24 cellular contexts compared by ENCODE assay signal in the genomic region with DNA sequence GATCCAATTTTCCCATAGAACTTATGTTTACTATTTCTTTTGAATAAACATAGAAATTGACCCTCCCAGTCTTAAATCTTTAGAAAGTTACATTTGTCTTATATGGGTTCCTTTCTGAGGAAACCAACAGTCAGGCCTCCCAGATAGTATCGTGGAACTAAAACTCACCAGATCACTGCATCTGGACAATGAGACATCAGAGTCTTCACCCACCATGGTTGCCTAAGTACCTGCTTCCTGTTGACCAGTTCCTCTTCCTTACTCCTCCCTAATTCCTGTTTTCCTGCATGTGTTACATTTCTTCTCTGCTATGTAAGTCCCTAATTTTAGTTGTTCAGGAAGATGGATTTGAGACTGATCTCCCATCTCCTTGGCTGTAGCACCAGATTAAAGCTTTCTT.
DNase-seq lines count a peak whose midpoint lies in the region; ATAC-seq and TF ChIP-seq lines count a peak whose summit lies in the region.
"Had no signal": no experiment of that assay in that cellular context is flagged by ENCODE, and none has a peak within 500 bp of the region (broad histone marks: within the 10 kb centered on the region; RNA-seq: fewer than 3 reads in every experiment).

No MANE protein-coding gene starts in this region.

- no peaks in the 10 kb centered on the region for H3K9me3 ChIP-seq in BLaER1 treated with 17β-estradiol and CSF1 and Interleukin-3, amounts not matched to agents 10 nM and 100 nM (replicated peaks in 1 of 11)
- H3K9me3 ChIP-seq: BE2C, SK-N-SH had no signal

- H3K9me3 Mint-ChIP-seq in endothelial cell (ENCODE audit: unreplicated experiment) = no peaks in the 10 kb centered on the region
- H3K9me3 Mint-ChIP-seq: GM23338; H9; T-helper 1 cell treated with Interleukin-12 subunit alpha and Interleukin-12 subunit beta and Interleukin-4 antibody, amounts not matched to agents 30 μg/mL and 1 μg/mL, for 36 hours had no signal

- peak; percentile 10 for DNase-seq in DMS153 (lab: John Stamatoyannopoulos, UW)
- DNase-seq in DMS153 treated with DMSO at 0.1 percent for 48 hours (lab: John Stamatoyannopoulos, UW; ENCODE audit: unreplicated experiment) = no peak
- peak; percentile 87 for DNase-seq in MV-4-11 (lab: John Stamatoyannopoulos, UW)
- no peak for DNase-seq in endothelial cell (ENCODE audit: low spot score)
- no peak for DNase-seq in Right ventricle myocardium superior
- DNase-seq in HuH-7 (ENCODE audit: low spot score) = no peak
- DNase-seq: BE2C; CD4-positive, CD25-positive, alpha-beta regulatory T cell; DMS79; EL; GDM1; H9; NCI-H1694 treated with DMSO at 0.1 percent for 48 hours; NCI-H2171 treated with DMSO at 0.1 percent for 48 hours; NCI-H345; NCI-H524 treated with DMSO at 0.1 percent for 48 hours; SK-N-SH; SW 1271 had no signal

- H3K4me2 ChIP-seq in BLaER1 treated with 17β-estradiol and CSF1 and Interleukin-3, amounts not matched to agents 10 nM and 100 nM = peak overlapping the region in 7 of 11 experiments; percentile 12 to 63 (median 47); a peak in 11 of 22 replicates
- H3K4me2 ChIP-seq: GM23338, SK-N-SH had no signal

- no peaks in the 10 kb centered on the region for H3K27me3 ChIP-seq in BLaER1 treated with 17β-estradiol and CSF1 and Interleukin-3, amounts not matched to agents 10 nM and 100 nM

- H3K4me3 Mint-ChIP-seq in endothelial cell (ENCODE audit: unreplicated experiment) = no peak overlapping the region
- H3K4me3 Mint-ChIP-seq: CD4-positive, CD25-positive, alpha-beta regulatory T cell; GM23338; H9; IgD-negative memory B cell; T-helper 1 cell treated with Interleukin-12 subunit alpha and Interleukin-12 subunit beta and Interleukin-4 antibody, amounts not matched to agents 30 μg/mL and 1 μg/mL, for 36 hours had no signal

- H3K27me3 Mint-ChIP-seq in endothelial cell (ENCODE audit: unreplicated experiment) = no peaks in the 10 kb centered on the region

- no peak for ATAC-seq in Right ventricle myocardium superior (ENCODE audit: poor library complexity)
- ATAC-seq: GM12878, GM23338 had no signal

- TF ChIP-seq CTCF in endothelial cell (IDR thresholded peaks at IDR 0.05; ENCODE audit: unreplicated experiment) = no peak

- no peak overlapping the region for H3K9ac ChIP-seq in BLaER1 treated with 17β-estradiol and CSF1 and Interleukin-3, amounts not matched to agents 10 nM and 100 nM
- H3K9ac ChIP-seq: SK-N-SH had no signal

- H3K27ac Mint-ChIP-seq in endothelial cell (ENCODE audit: unreplicated experiment) = peak overlapping the region; percentile 50
- H3K27ac Mint-ChIP-seq: CD4-positive, CD25-positive, alpha-beta regulatory T cell; GM23338; H9; IgD-negative memory B cell; T-helper 1 cell treated with Interleukin-12 subunit alpha and Interleukin-12 subunit beta and Interleukin-4 antibody, amounts not matched to agents 30 μg/mL and 1 μg/mL, for 36 hours had no signal

- H3K36me3 Mint-ChIP-seq in endothelial cell (ENCODE audit: low read depth, unreplicated experiment) = no peaks in the 10 kb centered on the region
- H3K36me3 Mint-ChIP-seq: CD4-positive, CD25-positive, alpha-beta regulatory T cell had no signal

- H3K4me3 ChIP-seq in BLaER1 treated with 17β-estradiol and CSF1 and Interleukin-3, amounts not matched to agents 10 nM and 100 nM = no peak overlapping the region
- H3K4me3 ChIP-seq: GM12878, GM23338 had no signal

- H4K20me1 ChIP-seq in BLaER1 treated with 17β-estradiol and CSF1 and Interleukin-3, amounts not matched to agents 10 nM and 100 nM = no peaks in the 10 kb centered on the region

- H3K27ac ChIP-seq in BLaER1 treated with 17β-estradiol and CSF1 and Interleukin-3, amounts not matched to agents 10 nM and 100 nM = peak overlapping the region in 2 of 11 experiments; percentile 6 to 8; a peak in 1 of 22 replicates
- H3K27ac ChIP-seq: 22Rv1 had no signal

- no peaks in the 10 kb centered on the region for H3K36me3 ChIP-seq in BLaER1 treated with 17β-estradiol and CSF1 and Interleukin-3, amounts not matched to agents 10 nM and 100 nM
- H3K36me3 ChIP-seq: BE2C had no signal

- H3K4me1 Mint-ChIP-seq in endothelial cell (ENCODE audit: unreplicated experiment) = peaks cover 8% of the 10 kb centered on the region
- H3K4me1 Mint-ChIP-seq: CD4-positive, CD25-positive, alpha-beta regulatory T cell; GM23338; H9 had no signal

- peaks cover 0 to 17% (median 8%) of the 10 kb centered on the region in 10 experiments; a peak in 13 of 20 replicates for H3K4me1 ChIP-seq in BLaER1 treated with 17β-estradiol and CSF1 and Interleukin-3, amounts not matched to agents 10 nM and 100 nM
- H3K4me1 ChIP-seq: BE2C had no signal

- intact Hi-C loops in Right ventricle myocardium superior (cut with DNase I) = no loop called here

Comparison
In these comparisons a context has a peak if more than half of its experiments do, and no peak if none do; other contexts are left out.
1. DNase-seq: peak in DMS153 (single experiment) and MV-4-11 (single experiment); none in DMS153 treated with DMSO at 0.1 percent for 48 hours (single experiment), endothelial cell (single experiment), Right ventricle myocardium superior (single experiment) and HuH-7 (single experiment).